ENCODE assay signal across 1 cellular context in the genomic region with DNA sequence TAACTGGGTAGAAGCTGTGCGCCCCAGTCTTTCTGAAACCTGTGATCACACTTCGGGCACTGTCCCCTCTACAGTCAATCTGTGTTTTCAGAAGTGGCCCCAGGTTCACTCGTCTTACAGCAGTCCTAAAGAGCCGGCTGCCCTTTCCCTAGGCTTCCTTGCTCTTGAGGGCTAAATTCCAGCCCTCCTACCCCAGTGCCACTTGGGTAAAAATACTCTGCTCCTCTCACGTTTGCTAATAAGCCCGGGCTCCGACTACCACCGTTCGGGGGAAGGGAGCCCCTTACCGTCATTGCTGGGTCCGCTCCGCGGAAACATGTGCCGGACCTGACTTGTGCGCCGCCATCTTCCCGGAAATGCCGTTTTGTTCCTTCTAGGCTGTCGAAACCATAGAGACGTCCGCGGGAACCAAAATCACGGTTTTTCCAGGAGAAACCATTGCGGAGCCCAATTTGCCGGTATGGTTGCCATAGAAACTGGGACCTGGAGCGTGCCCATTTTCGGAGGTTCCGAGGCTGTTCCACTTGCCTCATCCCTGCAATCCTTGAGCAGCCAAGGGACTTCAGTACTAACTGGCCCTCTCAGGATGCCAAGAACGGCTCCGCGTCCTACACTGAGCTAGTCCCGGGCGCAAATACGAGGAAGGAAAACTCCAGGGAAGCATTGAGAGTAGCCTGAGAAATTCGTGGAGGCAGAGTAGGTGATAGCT.
TF ChIP-seq lines count a peak whose summit lies in the region.

GPATCH4 (minus strand) TSS at position 358 of the 709 bp plus-strand sequence.

TF ChIP-seq in H1, 55 proteins besides CTCF, POLR2A, EP300 and RAD21:
- TF ChIP-seq BRCA1 (IDR thresholded peaks at IDR 0.05; ENCODE audit: low read depth, low read length) (no peak), SRF (IDR thresholded peaks at IDR 0.05; ENCODE audit: low read depth, low read length) (peak; percentile 47; the same call in 1 of the 2 replicates), CBX8 (IDR thresholded peaks at IDR 0.05; ENCODE audit: borderline replicate concordance, low read depth, low read length) (no peak), TAF1 (IDR thresholded peaks at IDR 0.05; ENCODE audit: low read depth, low read length) (peak; percentile 96), SIX5 (IDR thresholded peaks at IDR 0.05; ENCODE audit: low read depth, low read length) (no peak), CHD1 (IDR thresholded peaks at IDR 0.05; ENCODE audit: low read depth, low read length) (no peak), GABPA (IDR thresholded peaks at IDR 0.05; ENCODE audit: borderline replicate concordance, insufficient read depth, low read length) (peak; percentile 81; the same call in 1 of the 2 replicates), KDM5A (IDR thresholded peaks at IDR 0.05; ENCODE audit: low read length) (peak; percentile 84), FOSL1 (IDR thresholded peaks at IDR 0.05; ENCODE audit: insufficient read depth, low read depth, low read length) (no peak), SUZ12 (IDR thresholded peaks at IDR 0.05; ENCODE audit: low read length) (no peak), TBP (IDR thresholded peaks at IDR 0.05; ENCODE audit: low read depth, low read length) (peak; percentile 80; the same call in 1 of the 2 replicates), PHF8 (conservative IDR thresholded peaks at IDR 0.05; ENCODE audit: low read depth, low read length) (peak; percentile 85), SP2 (IDR thresholded peaks at IDR 0.05; ENCODE audit: low read length) (peak; percentile 86), ASH2L (IDR thresholded peaks at IDR 0.05; ENCODE audit: low read length) (peak; percentile 79), TEAD4 (IDR thresholded peaks at IDR 0.05; ENCODE audit: low read depth, low read length) (peak; percentile 69; the same call in 1 of the 2 replicates), E2F6 (IDR thresholded peaks at IDR 0.05) (peak; percentile 55), POLR2AphosphoS5 (IDR thresholded peaks at IDR 0.05; ENCODE audit: low read depth, low read length) (peak; percentile 86), SAP30 (IDR thresholded peaks at IDR 0.05; ENCODE audit: insufficient read depth, insufficient replicate concordance, low read length) (peak; percentile 99), RBBP5 (IDR thresholded peaks at IDR 0.05; ENCODE audit: borderline replicate concordance, low read depth, low read length) (peak; percentile 19; the same call in 1 of the 2 replicates), GTF2F1 (IDR thresholded peaks at IDR 0.05; ENCODE audit: borderline replicate concordance, low read depth, low read length) (peak; percentile 48; the same call in 1 of the 2 replicates), ZNF274 (IDR thresholded peaks at IDR 0.05; ENCODE audit: borderline replicate concordance, extremely low read depth, low read length) (no peak), CREB1 (IDR thresholded peaks at IDR 0.05) (peak; percentile 64; the same call in 1 of the 2 replicates), JUND (IDR thresholded peaks at IDR 0.05; ENCODE audit: low read length) (peak; percentile 5; the same call in 1 of the 2 replicates), TAF7 (optimal IDR thresholded peaks at IDR 0.05; ENCODE audit: borderline replicate concordance, low read depth, low read length) (peak; percentile 92), SIN3A (conservative IDR thresholded peaks at IDR 0.05 in 1 of 2, IDR thresholded peaks at IDR 0.05 in 1 of 2; ENCODE audit: low read depth in 1 of 2, low read length in 2 of 2) (peak; percentile 93 to 96), YY1 (IDR thresholded peaks at IDR 0.05; ENCODE audit: low read depth, low read length) (peak; percentile 98), MAX (IDR thresholded peaks at IDR 0.05) (peak; percentile 98), KDM4A (IDR thresholded peaks at IDR 0.05; ENCODE audit: low read depth, low read length, severe bottlenecking) (peak; percentile 42), SP4 (IDR thresholded peaks at IDR 0.05; ENCODE audit: low read length) (peak; percentile 82; the same call in 1 of the 2 replicates), ATF2 (IDR thresholded peaks at IDR 0.05; ENCODE audit: low read length) (peak; percentile 74), EGR1 (IDR thresholded peaks at IDR 0.05; ENCODE audit: borderline replicate concordance, low read depth, low read length) (peak; percentile 70)
- TF ChIP-seq, protein P1, sequence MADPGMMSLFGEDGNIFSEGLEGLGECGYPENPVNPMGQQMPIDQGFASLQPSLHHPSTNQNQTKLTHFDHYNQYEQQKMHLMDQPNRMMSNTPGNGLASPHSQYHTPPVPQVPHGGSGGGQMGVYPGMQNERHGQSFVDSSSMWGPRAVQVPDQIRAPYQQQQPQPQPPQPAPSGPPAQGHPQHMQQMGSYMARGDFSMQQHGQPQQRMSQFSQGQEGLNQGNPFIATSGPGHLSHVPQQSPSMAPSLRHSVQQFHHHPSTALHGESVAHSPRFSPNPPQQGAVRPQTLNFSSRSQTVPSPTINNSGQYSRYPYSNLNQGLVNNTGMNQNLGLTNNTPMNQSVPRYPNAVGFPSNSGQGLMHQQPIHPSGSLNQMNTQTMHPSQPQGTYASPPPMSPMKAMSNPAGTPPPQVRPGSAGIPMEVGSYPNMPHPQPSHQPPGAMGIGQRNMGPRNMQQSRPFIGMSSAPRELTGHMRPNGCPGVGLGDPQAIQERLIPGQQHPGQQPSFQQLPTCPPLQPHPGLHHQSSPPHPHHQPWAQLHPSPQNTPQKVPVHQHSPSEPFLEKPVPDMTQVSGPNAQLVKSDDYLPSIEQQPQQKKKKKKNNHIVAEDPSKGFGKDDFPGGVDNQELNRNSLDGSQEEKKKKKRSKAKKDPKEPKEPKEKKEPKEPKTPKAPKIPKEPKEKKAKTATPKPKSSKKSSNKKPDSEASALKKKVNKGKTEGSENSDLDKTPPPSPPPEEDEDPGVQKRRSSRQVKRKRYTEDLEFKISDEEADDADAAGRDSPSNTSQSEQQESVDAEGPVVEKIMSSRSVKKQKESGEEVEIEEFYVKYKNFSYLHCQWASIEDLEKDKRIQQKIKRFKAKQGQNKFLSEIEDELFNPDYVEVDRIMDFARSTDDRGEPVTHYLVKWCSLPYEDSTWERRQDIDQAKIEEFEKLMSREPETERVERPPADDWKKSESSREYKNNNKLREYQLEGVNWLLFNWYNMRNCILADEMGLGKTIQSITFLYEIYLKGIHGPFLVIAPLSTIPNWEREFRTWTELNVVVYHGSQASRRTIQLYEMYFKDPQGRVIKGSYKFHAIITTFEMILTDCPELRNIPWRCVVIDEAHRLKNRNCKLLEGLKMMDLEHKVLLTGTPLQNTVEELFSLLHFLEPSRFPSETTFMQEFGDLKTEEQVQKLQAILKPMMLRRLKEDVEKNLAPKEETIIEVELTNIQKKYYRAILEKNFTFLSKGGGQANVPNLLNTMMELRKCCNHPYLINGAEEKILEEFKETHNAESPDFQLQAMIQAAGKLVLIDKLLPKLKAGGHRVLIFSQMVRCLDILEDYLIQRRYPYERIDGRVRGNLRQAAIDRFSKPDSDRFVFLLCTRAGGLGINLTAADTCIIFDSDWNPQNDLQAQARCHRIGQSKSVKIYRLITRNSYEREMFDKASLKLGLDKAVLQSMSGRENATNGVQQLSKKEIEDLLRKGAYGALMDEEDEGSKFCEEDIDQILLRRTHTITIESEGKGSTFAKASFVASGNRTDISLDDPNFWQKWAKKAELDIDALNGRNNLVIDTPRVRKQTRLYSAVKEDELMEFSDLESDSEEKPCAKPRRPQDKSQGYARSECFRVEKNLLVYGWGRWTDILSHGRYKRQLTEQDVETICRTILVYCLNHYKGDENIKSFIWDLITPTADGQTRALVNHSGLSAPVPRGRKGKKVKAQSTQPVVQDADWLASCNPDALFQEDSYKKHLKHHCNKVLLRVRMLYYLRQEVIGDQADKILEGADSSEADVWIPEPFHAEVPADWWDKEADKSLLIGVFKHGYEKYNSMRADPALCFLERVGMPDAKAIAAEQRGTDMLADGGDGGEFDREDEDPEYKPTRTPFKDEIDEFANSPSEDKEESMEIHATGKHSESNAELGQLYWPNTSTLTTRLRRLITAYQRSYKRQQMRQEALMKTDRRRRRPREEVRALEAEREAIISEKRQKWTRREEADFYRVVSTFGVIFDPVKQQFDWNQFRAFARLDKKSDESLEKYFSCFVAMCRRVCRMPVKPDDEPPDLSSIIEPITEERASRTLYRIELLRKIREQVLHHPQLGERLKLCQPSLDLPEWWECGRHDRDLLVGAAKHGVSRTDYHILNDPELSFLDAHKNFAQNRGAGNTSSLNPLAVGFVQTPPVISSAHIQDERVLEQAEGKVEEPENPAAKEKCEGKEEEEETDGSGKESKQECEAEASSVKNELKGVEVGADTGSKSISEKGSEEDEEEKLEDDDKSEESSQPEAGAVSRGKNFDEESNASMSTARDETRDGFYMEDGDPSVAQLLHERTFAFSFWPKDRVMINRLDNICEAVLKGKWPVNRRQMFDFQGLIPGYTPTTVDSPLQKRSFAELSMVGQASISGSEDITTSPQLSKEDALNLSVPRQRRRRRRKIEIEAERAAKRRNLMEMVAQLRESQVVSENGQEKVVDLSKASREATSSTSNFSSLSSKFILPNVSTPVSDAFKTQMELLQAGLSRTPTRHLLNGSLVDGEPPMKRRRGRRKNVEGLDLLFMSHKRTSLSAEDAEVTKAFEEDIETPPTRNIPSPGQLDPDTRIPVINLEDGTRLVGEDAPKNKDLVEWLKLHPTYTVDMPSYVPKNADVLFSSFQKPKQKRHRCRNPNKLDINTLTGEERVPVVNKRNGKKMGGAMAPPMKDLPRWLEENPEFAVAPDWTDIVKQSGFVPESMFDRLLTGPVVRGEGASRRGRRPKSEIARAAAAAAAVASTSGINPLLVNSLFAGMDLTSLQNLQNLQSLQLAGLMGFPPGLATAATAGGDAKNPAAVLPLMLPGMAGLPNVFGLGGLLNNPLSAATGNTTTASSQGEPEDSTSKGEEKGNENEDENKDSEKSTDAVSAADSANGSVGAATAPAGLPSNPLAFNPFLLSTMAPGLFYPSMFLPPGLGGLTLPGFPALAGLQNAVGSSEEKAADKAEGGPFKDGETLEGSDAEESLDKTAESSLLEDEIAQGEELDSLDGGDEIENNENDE (IDR thresholded peaks at IDR 0.05; ENCODE audit: insufficient replicate concordance, low read length): no peak
